8 cellular contexts compared by ENCODE assay signal in the genomic region with DNA sequence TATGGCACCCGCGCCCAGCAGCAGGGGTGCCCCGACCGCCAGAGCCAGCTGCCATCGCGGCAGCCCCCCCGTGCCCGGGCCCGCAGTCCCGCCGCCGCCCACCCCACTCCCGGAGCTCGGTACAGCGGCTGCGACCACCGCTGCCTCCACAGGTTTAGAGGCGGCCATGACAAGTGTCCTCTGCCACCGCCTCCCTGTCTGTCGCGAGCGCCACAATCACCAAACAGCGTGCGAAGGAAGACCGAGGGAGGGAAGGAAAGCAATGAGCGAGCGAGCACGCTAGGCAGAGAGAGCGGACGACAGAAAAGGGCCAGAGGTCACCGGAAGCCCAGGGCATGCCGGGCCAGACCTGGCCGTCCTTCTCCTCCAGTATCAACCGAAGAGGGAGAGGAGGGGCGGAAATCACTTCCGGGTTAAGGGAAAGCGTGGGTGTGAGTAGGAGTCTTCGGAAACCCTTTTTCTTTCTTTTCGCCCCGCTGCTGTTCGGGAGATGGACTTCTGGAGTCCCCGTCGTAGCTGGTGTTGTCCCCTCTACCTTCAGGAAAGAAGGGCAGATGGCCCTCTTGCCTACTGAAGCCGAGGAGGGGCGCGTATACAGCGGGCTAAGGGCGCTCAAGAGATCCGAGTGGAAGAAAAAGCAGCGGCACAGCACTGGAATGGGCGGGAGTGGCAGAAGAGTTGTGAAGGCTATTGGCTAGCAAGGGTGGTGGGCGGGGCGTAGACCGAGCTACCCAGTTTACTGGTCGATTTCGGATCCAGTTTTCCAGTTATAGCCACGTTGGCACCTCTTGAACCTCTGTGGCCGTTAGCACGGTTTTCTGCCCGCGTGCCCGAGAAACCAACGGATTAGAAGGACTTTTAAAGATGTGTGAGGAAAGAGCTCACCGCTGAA. TPM values are rescaled to one million over a fixed set of nuclear protein-coding genes. Genes with fewer than 3 reads are reported as not detected.
DNase-seq lines count a peak whose midpoint lies in the region; ATAC-seq, FAIRE-seq and TF ChIP-seq lines count a peak whose summit lies in the region.

LNP1 (plus strand) TSS at position 758 of the 892 bp plus-strand sequence. CDS start 28,191 bp downstream, outside the sequence.
TOMM70 (minus strand) TSS at position 308 of the 892 bp plus-strand sequence; CDS start at position 168, 140 bp downstream.

- FAIRE-seq in pancreas (lab: Jason Lieb, UNC), result peak; percentile 61

- H3K4me1 Mint-ChIP-seq in activated naive CD8-positive, alpha-beta T cell treated with anti-CD3 and anti-CD28 coated beads, Interleukin-2, amount 50 U/mL, for 24 hours, result peaks cover 74% of the 10 kb centered on the region

- TF ChIP-seq CTCF in GM12875 (IDR thresholded peaks at IDR 0.05; ENCODE audit: borderline replicate concordance, insufficient read depth, low read depth, low read length), result no peak
- TF ChIP-seq CTCF in SU-DHL-6 (IDR thresholded peaks at IDR 0.05; ENCODE audit: insufficient read depth, low read length, poor library complexity, severe bottlenecking), result no peak
- TF ChIP-seq CTCF in cardiac muscle cell (IDR thresholded peaks at IDR 0.05; ENCODE audit: low read depth, low read length), result no peak
- TF ChIP-seq CTCF in pancreas (IDR thresholded peaks at IDR 0.05), result no peak
- no peak for TF ChIP-seq CTCF in tibial artery (IDR thresholded peaks at IDR 0.05)

- intact Hi-C loops in pancreas (cut with DNase I) (no loop called here), tibial artery (cut with DNase I; ENCODE audit: low total_unique reads) (loop anchor here (5.0 kb wide), 1 partner anchor 91 kb away; the partner anchor contains the start of gene TMEM45A)

- H3K9me3 ChIP-seq in SU-DHL-6 (ENCODE audit: insufficient read depth, low read length), result no peaks in the 10 kb centered on the region
- no peaks in the 10 kb centered on the region for H3K9me3 ChIP-seq in cardiac muscle cell (ENCODE audit: low read depth)
- H3K9me3 ChIP-seq in pancreas, result no peaks in the 10 kb centered on the region
- no peaks in the 10 kb centered on the region for H3K9me3 ChIP-seq in tibial artery

- peak within 1 kb of the TSS; percentile 83 for H3K4me3 ChIP-seq in GM12875 (ENCODE audit: low read depth, low read length)
- H3K4me3 ChIP-seq in SU-DHL-6 (ENCODE audit: insufficient read depth, low read length, poor library complexity, severe bottlenecking), result peak within 1 kb of the TSS; percentile 67
- H3K4me3 ChIP-seq in cardiac muscle cell, result peak within 1 kb of the TSS; percentile 94
- H3K4me3 ChIP-seq in pancreas, result peak within 1 kb of the TSS; percentile 84 to 98 (median 94)
- peak within 1 kb of the TSS; percentile 97 to 99 for H3K4me3 ChIP-seq in tibial artery

- H3K27ac ChIP-seq in SU-DHL-6 (ENCODE audit: low read depth, low read length) (peak within 1 kb of the TSS; percentile 71), cardiac muscle cell (peak within 1 kb of the TSS; percentile 97), pancreas (peak within 1 kb of the TSS; percentile 69 to 89 (median 86)), tibial artery (peak within 1 kb of the TSS; percentile 95 to 99)

- peaks cover 8% of the 10 kb centered on the region; the same call in 1 of the 2 replicates for H4K20me1 ChIP-seq in SU-DHL-6 (ENCODE audit: low read depth, low read length)

- H3K79me2 ChIP-seq in SU-DHL-6 (ENCODE audit: insufficient read depth, low read length), result peaks cover 59% of the 10 kb centered on the region

- DNase-seq in NCI-H1417 (lab: John Stamatoyannopoulos, UW) (peak; percentile 98 to 99 (median 99)), cardiac muscle cell (ENCODE audit: low read depth in 1 of 2, low spot score in 1 of 2) (peak; percentile 98), pancreas (peak; percentile 93 to 99 (median 96)), tibial artery (peak; percentile 99)
- peak; percentile 95 for DNase-seq in activated naive CD8-positive, alpha-beta T cell treated with anti-CD3 and anti-CD28 coated beads, Interleukin-2, amount 50 U/mL, for 24 hours

- H3K9me3 Mint-ChIP-seq in activated naive CD8-positive, alpha-beta T cell treated with anti-CD3 and anti-CD28 coated beads, Interleukin-2, amount 50 U/mL, for 24 hours, result peaks cover 4% of the 10 kb centered on the region

- H3K27me3 Mint-ChIP-seq in activated naive CD8-positive, alpha-beta T cell treated with anti-CD3 and anti-CD28 coated beads, Interleukin-2, amount 50 U/mL, for 24 hours, result no peaks in the 10 kb centered on the region

- peak within 1 kb of the TSS; percentile 63 for H2AFZ ChIP-seq in SU-DHL-6 (ENCODE audit: low read depth, low read length, severe bottlenecking)

- ATAC-seq in HG02763 (IDR thresholded peaks at IDR 0.05; ENCODE audit: unreplicated experiment), result peak; percentile 93
- peak; percentile 95 for ATAC-seq in activated naive CD8-positive, alpha-beta T cell treated with anti-CD3 and anti-CD28 coated beads, Interleukin-2, amount 50 U/mL, for 24 hours
- ATAC-seq in pancreas, result peak; percentile 94 to 97 (median 94)

- WGBS in pancreas, 2 donors, result 0 to 1% methylated on average over 52 to 64 of the region's 64 CpGs

- H3K27ac Mint-ChIP-seq in activated naive CD8-positive, alpha-beta T cell treated with anti-CD3 and anti-CD28 coated beads, Interleukin-2, amount 50 U/mL, for 24 hours, result peak within 1 kb of the TSS; percentile 98

- H3K4me2 ChIP-seq in SU-DHL-6 (ENCODE audit: low read depth, low read length, poor library complexity, severe bottlenecking), result peak within 1 kb of the TSS; percentile 94

- H3K36me3 Mint-ChIP-seq in activated naive CD8-positive, alpha-beta T cell treated with anti-CD3 and anti-CD28 coated beads, Interleukin-2, amount 50 U/mL, for 24 hours (ENCODE audit: low read depth), result peaks cover 35% of the 10 kb centered on the region

- H3K9ac ChIP-seq in SU-DHL-6 (ENCODE audit: low read length), result peak within 1 kb of the TSS; percentile 87

- H3K4me3 Mint-ChIP-seq in activated naive CD8-positive, alpha-beta T cell treated with anti-CD3 and anti-CD28 coated beads, Interleukin-2, amount 50 U/mL, for 24 hours, result peak within 1 kb of the TSS; percentile 96

- H3K27me3 ChIP-seq in SU-DHL-6 (ENCODE audit: low read length), result no peaks in the 10 kb centered on the region
- no peaks in the 10 kb centered on the region for H3K27me3 ChIP-seq in cardiac muscle cell
- H3K27me3 ChIP-seq in pancreas, result no peaks in the 10 kb centered on the region
- no peaks in the 10 kb centered on the region for H3K27me3 ChIP-seq in tibial artery

- H3K9me2 ChIP-seq in SU-DHL-6 (replicated peaks; ENCODE audit: insufficient read depth, low read length), result no peaks in the 10 kb centered on the region

- no peaks in the 10 kb centered on the region for H3K36me3 ChIP-seq in SU-DHL-6 (ENCODE audit: low read length)
- no peaks in the 10 kb centered on the region for H3K36me3 ChIP-seq in cardiac muscle cell
- no peaks in the 10 kb centered on the region for H3K36me3 ChIP-seq in pancreas
- H3K36me3 ChIP-seq in tibial artery, result no peaks in the 10 kb centered on the region

- H3F3A ChIP-seq in SU-DHL-6 (ENCODE audit: insufficient read depth), result no peaks in the 10 kb centered on the region

- H3K4me1 ChIP-seq in cardiac muscle cell (ENCODE audit: low read depth) (peaks cover 19% of the 10 kb centered on the region), pancreas (peaks cover 0 to 32% (median 14%) of the 10 kb centered on the region in 3 donors), tibial artery (peaks cover 0 to 55% (median 32%) of the 10 kb centered on the region in 4 donors)

RNA-seq across cellular contexts. Expression of gene LNP1, which starts in this region (rescaled TPM):
- total RNA-seq in cardiac muscle cell (22.7 and 23.1 TPM in 2 replicates), pancreas (1 to 10 TPM; 1.1 to 2.4 (median 1.5) TPM)
- polyA plus RNA-seq in cardiac muscle cell (18.3 and 20.8 TPM in 2 replicates), pancreas (1 to 10 TPM; 1.1 to 2.3 TPM)

RNA-seq across cellular contexts. Expression of gene TOMM70, which starts in this region (rescaled TPM):
- total RNA-seq in cardiac muscle cell (43.5 and 46.5 TPM in 2 replicates), pancreas (10 to 100 TPM; 16.5 to 26.3 (median 18.4) TPM)
- polyA plus RNA-seq in cardiac muscle cell (34.3 and 45.1 TPM in 2 replicates), pancreas (10 to 100 TPM in 1 of 2 donors, 1 to 10 TPM in 1; 8.4 to 13.1 TPM)

Comparison
In these comparisons a context has a peak if more than half of its experiments do, and no peak if none do; other contexts are left out.
1. Peak in every context shown above with its lines: DNase-seq, ATAC-seq, H3K4me3 ChIP-seq and H3K27ac ChIP-seq.